In the genomic region with DNA sequence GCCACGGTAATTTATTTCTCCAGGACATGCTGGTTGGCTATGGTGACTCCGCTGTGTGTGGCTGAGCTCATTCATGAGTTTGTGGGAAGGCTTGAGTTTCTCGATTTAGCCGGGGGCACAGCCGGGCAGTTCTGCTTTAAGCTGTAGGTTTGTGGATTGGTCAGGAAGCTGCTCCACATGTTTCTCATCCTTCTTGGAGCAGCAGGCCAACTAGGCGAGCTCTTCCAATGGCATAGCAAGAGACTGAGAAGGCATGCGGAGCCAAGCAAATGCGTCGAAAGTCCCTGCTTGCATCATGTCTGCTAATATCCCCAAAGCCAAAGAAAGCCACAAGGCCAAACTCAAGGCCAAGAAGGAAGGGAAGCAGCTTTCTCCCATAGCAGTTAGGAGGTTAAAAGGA, we compare ENCODE assay signal across 21 cellular contexts.
A peak's percentile ranks its signal among the peaks of the same experiment; 100 is the strongest.
DNase-seq lines count a peak whose midpoint lies in the region; ATAC-seq and TF ChIP-seq lines count a peak whose summit lies in the region.
"Had no signal": no experiment of that assay in that cellular context is flagged by ENCODE, and none has a peak within 500 bp of the region (broad histone marks: within the 10 kb centered on the region; RNA-seq: fewer than 3 reads in every experiment).

No MANE protein-coding gene starts in this region.

- H3K9me3 ChIP-seq in body of pancreas = no peaks in the 10 kb centered on the region
- no peaks in the 10 kb centered on the region for H3K9me3 ChIP-seq in gastroesophageal sphincter
- H3K9me3 ChIP-seq: BE2C, HAP-1 had no signal

- H3K9me3 Mint-ChIP-seq in type B pancreatic cell = no peaks in the 10 kb centered on the region

- ATAC-seq in body of pancreas (peak; percentile 30), gastroesophageal sphincter (peak; percentile 41), HG03432 (IDR thresholded peaks at IDR 0.05; ENCODE audit: unreplicated experiment) (no peak)
- ATAC-seq: CD8-positive, alpha-beta T cell; Panc1 had no signal

- H3K4me3 ChIP-seq in AG10803 (ENCODE audit: low read length) = no peak overlapping the region
- no peak overlapping the region for H3K4me3 ChIP-seq in body of pancreas
- no peak overlapping the region for H3K4me3 ChIP-seq in gastroesophageal sphincter
- H3K4me3 ChIP-seq: HAP-1 had no signal

- intact Hi-C loops in body of pancreas (cut with DNase I) = no loop called here

- no peaks in the 10 kb centered on the region for H3K27me3 Mint-ChIP-seq in type B pancreatic cell

- TF ChIP-seq POLR2A in body of pancreas (IDR thresholded peaks at IDR 0.05) = no peak
- TF ChIP-seq POLR2A in gastroesophageal sphincter (IDR thresholded peaks at IDR 0.05) = no peak

- H3K4me1 ChIP-seq in body of pancreas = no peaks in the 10 kb centered on the region
- H3K4me1 ChIP-seq in gastroesophageal sphincter = no peaks in the 10 kb centered on the region
- H3K4me1 ChIP-seq: BE2C, HAP-1 had no signal

- TF ChIP-seq EP300 in gastroesophageal sphincter (IDR thresholded peaks at IDR 0.05) = no peak

- no peak overlapping the region for H3K27ac Mint-ChIP-seq in type B pancreatic cell
- H3K27ac Mint-ChIP-seq: CD8-positive, alpha-beta T cell had no signal

- H3K4me3 Mint-ChIP-seq in type B pancreatic cell = no peak overlapping the region
- H3K4me3 Mint-ChIP-seq: CD8-positive, alpha-beta T cell had no signal

- 75 to 82% methylated on average over 6 to 9 of the region's 9 CpGs for WGBS in body of pancreas, 2 donors
- WGBS in gastroesophageal sphincter (ENCODE audit: low coverage in 1 of 2), 2 donors = 76 to 100% methylated on average over 2 to 6 of the region's 9 CpGs

- no peaks in the 10 kb centered on the region for H3K36me3 Mint-ChIP-seq in type B pancreatic cell
- H3K36me3 Mint-ChIP-seq: CD8-positive, alpha-beta T cell had no signal

- DNase-seq in AG10803 (ENCODE audit: low read depth) (peak; percentile 98), body of pancreas (peak in 3 of 4 donors; percentile 7 to 18 (median 14)), stromal cell of bone marrow (ENCODE audit: low read depth) (peak; percentile 91), NCI-H2029 treated with DMSO at 0.1 percent for 48 hours (lab: John Stamatoyannopoulos, UW) (no peak), ureter (ENCODE audit: low spot score) (no peak), type B pancreatic cell (ENCODE audit: extremely low spot score, unreplicated experiment) (no peak)
- DNase-seq: BE2C; CD8-positive, alpha-beta T cell; DND-41; GF-D8; MM.1S; NCI-H1105 treated with DMSO at 0.1 percent for 48 hours; NCI-H187 treated with DMSO at 0.1 percent for 48 hours; NCI-H2171 treated with DMSO at 0.1 percent for 48 hours; NCI-H510A; NCI-H82; SHP77 had no signal

- no peak overlapping the region for H3K27ac ChIP-seq in body of pancreas
- H3K27ac ChIP-seq in gastroesophageal sphincter = no peak overlapping the region

- H3K36me3 ChIP-seq in body of pancreas (replicated peaks in 1 of 2; ENCODE audit: insufficient read depth in 1 of 2, low read depth in 2 of 2) (no peaks in the 10 kb centered on the region), gastroesophageal sphincter (no peaks in the 10 kb centered on the region)
- H3K36me3 ChIP-seq: BE2C, HAP-1 had no signal

- TF ChIP-seq CTCF in AG10803 (conservative IDR thresholded peaks at IDR 0.05; ENCODE audit: low read length) (no peak), body of pancreas (IDR thresholded peaks at IDR 0.05) (no peak), gastroesophageal sphincter (IDR thresholded peaks at IDR 0.05) (no peak), type B pancreatic cell (conservative IDR thresholded peaks at IDR 0.05) (no peak)

- no peaks in the 10 kb centered on the region for H3K4me1 Mint-ChIP-seq in type B pancreatic cell (ENCODE audit: unreplicated experiment)

- H3K27me3 ChIP-seq in body of pancreas (no peaks in the 10 kb centered on the region), gastroesophageal sphincter (no peaks in the 10 kb centered on the region)
- H3K27me3 ChIP-seq: BE2C had no signal

Comparison
In these comparisons a context has a peak if more than half of its experiments do, and no peak if none do; other contexts are left out.
1. DNase-seq: peak in AG10803 (single experiment), body of pancreas (3 of 4) and stromal cell of bone marrow (single experiment); none in NCI-H2029 treated with DMSO at 0.1 percent for 48 hours (single experiment), ureter (single experiment) and type B pancreatic cell (single experiment).